ENCODE assay signal across 1 cellular context in genomic region chr15:75163150-75163564, GRCh38.
TF ChIP-seq lines count a peak whose summit lies in the region.

No MANE protein-coding gene starts in this region.

TF ChIP-seq in HepG2, 621 proteins besides CTCF, POLR2A, EP300 and RAD21 (continued from another document):
- TF ChIP-seq REST (IDR thresholded peaks at IDR 0.05; ENCODE audit: borderline replicate concordance in 1 of 2, low read depth in 1 of 2, low read length in 2 of 2) (no peak), ZBED4 (CRISPR knock-in tag; IDR thresholded peaks at IDR 0.05; ENCODE audit: borderline replicate concordance) (no peak), MIXL1 (CRISPR knock-in tag; IDR thresholded peaks at IDR 0.05) (no peak), NAIF1 (CRISPR knock-in tag; IDR thresholded peaks at IDR 0.05; ENCODE audit: borderline replicate concordance) (no peak), EZH2 (conservative IDR thresholded peaks at IDR 0.05; ENCODE audit: low read depth, low read length) (no peak), ZNF775 (CRISPR knock-in tag; IDR thresholded peaks at IDR 0.05; ENCODE audit: borderline replicate concordance) (no peak), ZEB1 (IDR thresholded peaks at IDR 0.05; ENCODE audit: insufficient replicate concordance, low read depth) (no peak), ZNF784 (CRISPR knock-in tag; IDR thresholded peaks at IDR 0.05; ENCODE audit: borderline replicate concordance) (no peak), ZNF878 (CRISPR knock-in tag; IDR thresholded peaks at IDR 0.05) (no peak)
- TF ChIP-seq, protein P1, sequence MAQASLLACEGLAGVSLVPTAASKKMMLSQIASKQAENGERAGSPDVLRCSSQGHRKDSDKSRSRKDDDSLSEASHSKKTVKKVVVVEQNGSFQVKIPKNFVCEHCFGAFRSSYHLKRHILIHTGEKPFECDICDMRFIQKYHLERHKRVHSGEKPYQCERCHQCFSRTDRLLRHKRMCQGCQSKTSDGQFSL (CRISPR knock-in tag; IDR thresholded peaks at IDR 0.05): no peak
- TF ChIP-seq, protein P2, sequence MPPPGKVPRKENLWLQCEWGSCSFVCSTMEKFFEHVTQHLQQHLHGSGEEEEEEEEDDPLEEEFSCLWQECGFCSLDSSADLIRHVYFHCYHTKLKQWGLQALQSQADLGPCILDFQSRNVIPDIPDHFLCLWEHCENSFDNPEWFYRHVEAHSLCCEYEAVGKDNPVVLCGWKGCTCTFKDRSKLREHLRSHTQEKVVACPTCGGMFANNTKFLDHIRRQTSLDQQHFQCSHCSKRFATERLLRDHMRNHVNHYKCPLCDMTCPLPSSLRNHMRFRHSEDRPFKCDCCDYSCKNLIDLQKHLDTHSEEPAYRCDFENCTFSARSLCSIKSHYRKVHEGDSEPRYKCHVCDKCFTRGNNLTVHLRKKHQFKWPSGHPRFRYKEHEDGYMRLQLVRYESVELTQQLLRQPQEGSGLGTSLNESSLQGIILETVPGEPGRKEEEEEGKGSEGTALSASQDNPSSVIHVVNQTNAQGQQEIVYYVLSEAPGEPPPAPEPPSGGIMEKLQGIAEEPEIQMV (CRISPR knock-in tag; IDR thresholded peaks at IDR 0.05; ENCODE audit: low read depth): no peak
- TF ChIP-seq, protein P3, sequence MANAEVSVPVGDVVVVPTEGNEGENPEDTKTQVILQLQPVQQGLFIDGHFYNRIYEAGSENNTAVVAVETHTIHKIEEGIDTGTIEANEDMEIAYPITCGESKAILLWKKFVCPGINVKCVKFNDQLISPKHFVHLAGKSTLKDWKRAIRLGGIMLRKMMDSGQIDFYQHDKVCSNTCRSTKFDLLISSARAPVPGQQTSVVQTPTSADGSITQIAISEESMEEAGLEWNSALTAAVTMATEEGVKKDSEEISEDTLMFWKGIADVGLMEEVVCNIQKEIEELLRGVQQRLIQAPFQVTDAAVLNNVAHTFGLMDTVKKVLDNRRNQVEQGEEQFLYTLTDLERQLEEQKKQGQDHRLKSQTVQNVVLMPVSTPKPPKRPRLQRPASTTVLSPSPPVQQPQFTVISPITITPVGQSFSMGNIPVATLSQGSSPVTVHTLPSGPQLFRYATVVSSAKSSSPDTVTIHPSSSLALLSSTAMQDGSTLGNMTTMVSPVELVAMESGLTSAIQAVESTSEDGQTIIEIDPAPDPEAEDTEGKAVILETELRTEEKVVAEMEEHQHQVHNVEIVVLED (CRISPR knock-in tag; IDR thresholded peaks at IDR 0.05; ENCODE audit: borderline replicate concordance): no peak
- TF ChIP-seq, protein P4, sequence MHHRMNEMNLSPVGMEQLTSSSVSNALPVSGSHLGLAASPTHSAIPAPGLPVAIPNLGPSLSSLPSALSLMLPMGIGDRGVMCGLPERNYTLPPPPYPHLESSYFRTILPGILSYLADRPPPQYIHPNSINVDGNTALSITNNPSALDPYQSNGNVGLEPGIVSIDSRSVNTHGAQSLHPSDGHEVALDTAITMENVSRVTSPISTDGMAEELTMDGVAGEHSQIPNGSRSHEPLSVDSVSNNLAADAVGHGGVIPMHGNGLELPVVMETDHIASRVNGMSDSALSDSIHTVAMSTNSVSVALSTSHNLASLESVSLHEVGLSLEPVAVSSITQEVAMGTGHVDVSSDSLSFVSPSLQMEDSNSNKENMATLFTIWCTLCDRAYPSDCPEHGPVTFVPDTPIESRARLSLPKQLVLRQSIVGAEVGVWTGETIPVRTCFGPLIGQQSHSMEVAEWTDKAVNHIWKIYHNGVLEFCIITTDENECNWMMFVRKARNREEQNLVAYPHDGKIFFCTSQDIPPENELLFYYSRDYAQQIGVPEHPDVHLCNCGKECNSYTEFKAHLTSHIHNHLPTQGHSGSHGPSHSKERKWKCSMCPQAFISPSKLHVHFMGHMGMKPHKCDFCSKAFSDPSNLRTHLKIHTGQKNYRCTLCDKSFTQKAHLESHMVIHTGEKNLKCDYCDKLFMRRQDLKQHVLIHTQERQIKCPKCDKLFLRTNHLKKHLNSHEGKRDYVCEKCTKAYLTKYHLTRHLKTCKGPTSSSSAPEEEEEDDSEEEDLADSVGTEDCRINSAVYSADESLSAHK (CRISPR knock-in tag; IDR thresholded peaks at IDR 0.05; ENCODE audit: borderline replicate concordance): no peak
